In the genomic region with DNA sequence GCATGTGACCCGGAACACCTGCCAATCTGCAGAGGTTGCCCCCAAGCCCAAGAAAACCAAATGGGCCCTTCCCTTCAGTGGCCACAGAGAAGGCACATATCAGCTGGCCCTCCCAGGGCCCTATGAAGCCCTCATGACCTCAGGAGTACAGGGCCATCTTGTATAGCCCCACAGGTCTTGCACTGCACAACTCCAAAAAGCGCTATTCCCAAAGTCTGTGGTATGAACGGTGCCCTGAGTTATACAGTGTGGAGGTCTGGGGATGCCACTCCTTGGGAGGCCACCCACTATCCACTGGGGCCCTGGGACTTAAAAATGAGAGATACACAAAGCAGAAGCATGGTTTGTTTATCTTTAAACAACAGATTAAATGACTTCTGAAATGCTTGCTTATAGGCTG, we compare ENCODE assay signal across 23 cellular contexts.
DNase-seq lines count a peak whose midpoint lies in the region; ATAC-seq and TF ChIP-seq lines count a peak whose summit lies in the region.
"Had no signal": no experiment of that assay in that cellular context is flagged by ENCODE, and none has a peak within 500 bp of the region (broad histone marks: within the 10 kb centered on the region; RNA-seq: fewer than 3 reads in every experiment).

No MANE protein-coding gene starts in this region.

- H3K4me3 Mint-ChIP-seq in natural killer cell treated with Interleukin-12 subunit alpha and Interleukin-12 subunit beta and Interleukin-15 and Interleukin-18, amount 100 ng/mL, for 72 hours: no peak overlapping the region
- H3K4me3 Mint-ChIP-seq: activated CD4-positive, alpha-beta memory T cell treated with anti-CD3 and anti-CD28 coated beads, Interleukin-2, amount 10 ng/mL, durations not matched to agents 7 days and 5 days; activated naive CD8-positive, alpha-beta T cell treated with anti-CD3 and anti-CD28 coated beads, Interleukin-2, amount 10 ng/mL, durations not matched to agents 7 days and 5 days; endodermal cell; H9; nephron had no signal

- H3K4me1 ChIP-seq in right atrium auricular region (peaks cover 0 to 30% of the 10 kb centered on the region in 2 donors), left ventricle myocardium inferior (peaks cover 43% of the 10 kb centered on the region), uterus (peaks cover 15 to 25% of the 10 kb centered on the region in 2 donors)

- H3K27me3 Mint-ChIP-seq in natural killer cell treated with Interleukin-12 subunit alpha and Interleukin-12 subunit beta and Interleukin-15 and Interleukin-18, amount 100 ng/mL, for 72 hours: no peaks in the 10 kb centered on the region
- H3K27me3 Mint-ChIP-seq: activated CD4-positive, alpha-beta memory T cell treated with anti-CD3 and anti-CD28 coated beads, Interleukin-2, amount 10 ng/mL, durations not matched to agents 7 days and 5 days; activated naive CD8-positive, alpha-beta T cell treated with anti-CD3 and anti-CD28 coated beads, Interleukin-2, amount 10 ng/mL, durations not matched to agents 7 days and 5 days had no signal

- TF ChIP-seq CTCF in right atrium auricular region (IDR thresholded peaks at IDR 0.05) (no peak), left ventricle myocardium inferior (IDR thresholded peaks at IDR 0.05; ENCODE audit: borderline replicate concordance) (no peak), dorsolateral prefrontal cortex (IDR thresholded peaks at IDR 0.05 in 54 of 56, conservative IDR thresholded peaks at IDR 0.05 in 2 of 56; ENCODE audit: low read depth in 1 of 56, partially characterized antibody in 56 of 56) (no peak), uterus (IDR thresholded peaks at IDR 0.05) (no peak)

- no peaks in the 10 kb centered on the region for H3K9me3 ChIP-seq in right atrium auricular region
- H3K9me3 ChIP-seq in left ventricle myocardium inferior (replicated peaks): no peaks in the 10 kb centered on the region
- no peaks in the 10 kb centered on the region for H3K9me3 ChIP-seq in uterus
- H3K9me3 ChIP-seq: ascending aorta, esophagus squamous epithelium, heart left ventricle, lower lobe of right lung had no signal

- no peaks in the 10 kb centered on the region for H3K9me3 Mint-ChIP-seq in natural killer cell treated with Interleukin-12 subunit alpha and Interleukin-12 subunit beta and Interleukin-15 and Interleukin-18, amount 100 ng/mL, for 72 hours
- H3K9me3 Mint-ChIP-seq: activated CD4-positive, alpha-beta memory T cell treated with anti-CD3 and anti-CD28 coated beads, Interleukin-2, amount 10 ng/mL, durations not matched to agents 7 days and 5 days; activated naive CD8-positive, alpha-beta T cell treated with anti-CD3 and anti-CD28 coated beads, Interleukin-2, amount 10 ng/mL, durations not matched to agents 7 days and 5 days; endodermal cell; H9; nephron; T-helper 2 cell treated with Interferon-gamma antibody and Interleukin-4, amounts not matched to agents 5 μg/mL and 100 μg/mL, for 36 hours had no signal

- no peak for TF ChIP-seq POLR2A in uterus (IDR thresholded peaks at IDR 0.05)

- no peak for ATAC-seq in natural killer cell treated with Interleukin-12 subunit alpha and Interleukin-12 subunit beta and Interleukin-15 and Interleukin-18, amount 100 ng/mL, for 72 hours
- no peak for ATAC-seq in GM21737 (IDR thresholded peaks at IDR 0.05; ENCODE audit: unreplicated experiment)

- H3K4me3 ChIP-seq in right atrium auricular region (no peak overlapping the region), left ventricle myocardium inferior (no peak overlapping the region), dorsolateral prefrontal cortex (no peak overlapping the region), uterus (no peak overlapping the region)
- H3K4me3 ChIP-seq: ascending aorta, cardiac muscle cell, esophagus squamous epithelium, GM12878, heart left ventricle, lower lobe of right lung, skin epidermis had no signal

- peaks cover 69 to 77% of the 10 kb centered on the region in 2 donors for H3K4me1 Mint-ChIP-seq in natural killer cell treated with Interleukin-12 subunit alpha and Interleukin-12 subunit beta and Interleukin-15 and Interleukin-18, amount 100 ng/mL, for 72 hours (ENCODE audit: low read depth in 2 of 2)

- H3K27ac Mint-ChIP-seq in natural killer cell treated with Interleukin-12 subunit alpha and Interleukin-12 subunit beta and Interleukin-15 and Interleukin-18, amount 100 ng/mL, for 72 hours: peak overlapping the region; percentile 96 to 100
- H3K27ac Mint-ChIP-seq: activated naive CD8-positive, alpha-beta T cell treated with anti-CD3 and anti-CD28 coated beads, Interleukin-2, amount 10 ng/mL, durations not matched to agents 7 days and 5 days; endodermal cell; H9; nephron had no signal

- intact Hi-C loops in left ventricle myocardium inferior (cut with micrococcal nuclease) (loop anchor here (5.0 kb wide), 1 partner anchor 110 kb away; no protein-coding TSS in a partner anchor), dorsolateral prefrontal cortex (cut with DNase I) (loop anchor here (2.0 to 10.0 kb wide), 4 partner anchors 61 to 323 kb away; a partner anchor contains a TSS), uterus (cut with DNase I; ENCODE audit: low total_unique reads) (loop anchor here (5.0 kb wide), 1 partner anchor 110 kb away; no protein-coding TSS in a partner anchor)

- H3K27ac ChIP-seq in right atrium auricular region (no peak overlapping the region), left ventricle myocardium inferior (replicated peaks) (no peak overlapping the region), dorsolateral prefrontal cortex (peak overlapping the region in 33 of 59 donors; percentile 2 to 98 (median 59)), uterus (peak overlapping the region; percentile 93 to 98)
- H3K27ac ChIP-seq: cardiac muscle cell, foreskin keratinocyte, HL-60, lower lobe of right lung had no signal

- DNase-seq in right atrium auricular region (ENCODE audit: low spot score): peak; percentile 56
- DNase-seq in left ventricle myocardium inferior: no peak
- no peak for DNase-seq in dorsolateral prefrontal cortex
- no peak for DNase-seq in natural killer cell treated with Interleukin-12 subunit alpha and Interleukin-12 subunit beta and Interleukin-15 and Interleukin-18, amount 100 ng/mL, for 72 hours (ENCODE audit: low spot score)
- no peak for DNase-seq in uterus
- no peak for DNase-seq in NCI-H2196 treated with DMSO at 0.1 percent for 48 hours (lab: John Stamatoyannopoulos, UW; ENCODE audit: unreplicated experiment)
- no peak for DNase-seq in NCI-H1694 treated with DMSO at 0.1 percent for 48 hours (lab: John Stamatoyannopoulos, UW)

- peaks cover 12% of the 10 kb centered on the region for H3K36me3 Mint-ChIP-seq in natural killer cell treated with Interleukin-12 subunit alpha and Interleukin-12 subunit beta and Interleukin-15 and Interleukin-18, amount 100 ng/mL, for 72 hours

- H3K36me3 ChIP-seq in right atrium auricular region: no peaks in the 10 kb centered on the region
- no peaks in the 10 kb centered on the region for H3K36me3 ChIP-seq in left ventricle myocardium inferior
- H3K36me3 ChIP-seq in uterus: no peaks in the 10 kb centered on the region
- H3K36me3 ChIP-seq: cardiac muscle cell had no signal

- H3K27me3 ChIP-seq in right atrium auricular region: no peaks in the 10 kb centered on the region
- no peaks in the 10 kb centered on the region for H3K27me3 ChIP-seq in left ventricle myocardium inferior (ENCODE audit: low read depth)
- H3K27me3 ChIP-seq in dorsolateral prefrontal cortex: no peaks in the 10 kb centered on the region
- H3K27me3 ChIP-seq in uterus: no peaks in the 10 kb centered on the region
- H3K27me3 ChIP-seq: ascending aorta, cardiac muscle cell, esophagus squamous epithelium, foreskin keratinocyte, heart left ventricle had no signal

Comparison
In these comparisons a context has a peak if more than half of its experiments do, and no peak if none do; other contexts are left out.
1. H3K27ac ChIP-seq: peak in dorsolateral prefrontal cortex (33 of 59) and uterus (2 of 2); none in right atrium auricular region (0 of 2) and left ventricle myocardium inferior (single experiment).